ENCODE assay signal across 17 cellular contexts in the genomic region with DNA sequence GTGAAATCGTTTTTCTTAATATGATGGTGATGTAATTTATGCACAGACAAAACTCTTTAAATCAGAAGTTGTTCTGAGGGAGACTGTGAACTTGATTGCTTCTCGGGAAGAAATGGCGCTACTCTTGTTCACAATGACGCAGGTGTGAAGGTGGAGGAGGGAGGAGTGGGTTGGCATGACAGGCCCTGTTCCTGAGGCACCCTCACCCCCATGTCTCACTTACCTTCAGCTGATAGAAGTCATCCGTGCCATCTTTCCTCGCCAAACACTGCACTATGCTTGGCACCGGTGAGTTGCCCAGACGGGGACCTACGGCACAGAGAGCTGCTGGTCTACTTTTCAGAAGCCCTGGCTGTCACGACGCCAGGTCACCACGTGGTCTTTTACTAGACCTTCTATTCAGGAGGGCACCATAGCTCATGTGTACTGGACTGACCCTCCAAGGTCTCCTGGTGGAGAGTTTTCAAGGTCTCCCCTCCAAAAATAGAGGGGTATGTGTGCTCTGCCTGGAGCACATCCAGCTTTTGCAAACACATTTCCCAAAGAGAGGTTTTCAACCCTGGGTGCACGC.
"Had no signal": no experiment of that assay in that cellular context is flagged by ENCODE, and none has a peak within 500 bp of the region (broad histone marks: within the 10 kb centered on the region; RNA-seq: fewer than 3 reads in every experiment).

No MANE protein-coding gene starts in this region.

- H3K4me1 Mint-ChIP-seq: endodermal cell, mesothelial cell of epicardium had no signal

- DNase-seq: activated CD4-positive, alpha-beta T cell treated with anti-CD3 and anti-CD28 coated beads, Interleukin-2, amount 50 U/mL, for 48 hours; activated gamma-delta T cell; activated T-cell treated with anti-CD3 and anti-CD28 coated beads, Interleukin-2, amount 50 U/mL, for 4 hours; endodermal cell; erythroblast; islet precursor cell; stimulated activated CD4-positive, alpha-beta T cell treated with anti-CD3 and anti-CD28 coated beads, Interleukin-12 subunit alpha, Interleukin-12 subunit beta, amount 100 ng/mL, for 4 hours; stimulated activated naive CD4-positive, alpha-beta T cell; SW 1271; T-helper 9 cell; upper lobe of left lung had no signal

- H3K27ac Mint-ChIP-seq: endodermal cell had no signal

- H3K27me3 ChIP-seq: cardiac muscle cell, dorsolateral prefrontal cortex, gastrocnemius medialis, pancreas, upper lobe of left lung had no signal

- H3K27ac ChIP-seq: cardiac muscle cell, dorsolateral prefrontal cortex, pancreas had no signal

- H3K9me3 ChIP-seq: gastrocnemius medialis, pancreas, upper lobe of left lung had no signal

- H3K9me3 Mint-ChIP-seq: activated T-cell treated with anti-CD3 and anti-CD28 coated beads, Interleukin-2, amount 50 U/mL, for 4 hours; endodermal cell; mesothelial cell of epicardium had no signal

- H3K4me3 Mint-ChIP-seq: activated T-cell treated with anti-CD3 and anti-CD28 coated beads, Interleukin-2, amount 50 U/mL, for 4 hours; endodermal cell; mesothelial cell of epicardium had no signal

- H3K4me3 ChIP-seq: cardiac muscle cell, dorsolateral prefrontal cortex, gastrocnemius medialis, lung, pancreas, upper lobe of left lung had no signal

- ATAC-seq: activated T-cell treated with anti-CD3 and anti-CD28 coated beads, Interleukin-2, amount 50 U/mL, for 4 hours; pancreas had no signal

- H3K4me1 ChIP-seq: pancreas had no signal
